Comparison of ENCODE assay signal across 8 cellular contexts in the genomic region with DNA sequence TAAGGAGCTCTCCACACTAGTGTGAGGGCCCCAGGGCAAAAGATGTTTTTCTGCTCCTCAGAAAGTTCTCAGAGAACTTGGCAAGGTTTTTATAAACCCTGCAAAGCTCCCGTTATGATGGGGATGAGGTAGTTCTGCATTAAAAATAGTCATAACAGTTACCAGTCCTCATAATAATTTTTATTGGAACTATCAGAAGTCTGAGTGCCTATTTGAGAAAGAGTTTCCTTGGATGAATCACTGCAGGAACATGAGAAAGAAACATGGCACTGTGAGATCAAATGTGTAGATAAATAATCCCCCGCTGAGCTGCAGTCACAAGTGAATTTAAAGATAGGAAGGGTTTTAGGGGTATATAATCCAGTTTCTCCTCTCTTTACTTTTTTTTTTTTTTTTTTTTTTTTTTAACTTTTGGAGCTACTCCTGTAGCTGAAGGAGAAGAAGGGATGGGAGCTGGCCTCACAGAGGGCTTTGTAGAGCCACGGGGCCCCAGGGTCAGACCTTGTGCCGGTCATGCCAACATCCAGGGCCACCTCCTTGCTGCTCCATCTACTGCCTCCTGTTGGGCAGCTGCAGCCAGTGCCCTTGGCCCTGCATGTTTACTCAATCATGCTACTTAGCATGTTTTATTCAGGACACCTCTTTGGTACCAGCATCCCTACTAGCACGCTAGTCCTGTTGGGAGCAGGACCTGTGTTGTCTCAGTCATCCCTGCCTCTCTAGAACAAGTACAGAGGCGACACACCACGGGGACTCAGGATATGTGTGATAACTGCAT. TPM values are rescaled to one million over a fixed set of nuclear protein-coding genes. Genes with fewer than 3 reads are reported as not detected.
DNase-seq lines count a peak whose midpoint lies in the region; ATAC-seq and TF ChIP-seq lines count a peak whose summit lies in the region.

No MANE protein-coding gene starts in this region.

- ATAC-seq in heart right ventricle, result no peak
- ATAC-seq in left ventricle myocardium superior, result no peak
- no peak for ATAC-seq in activated T-cell treated with anti-CD3 and anti-CD28 coated beads, Interleukin-2, amount 50 U/mL, for 4 hours
- ATAC-seq in HG03571 (IDR thresholded peaks at IDR 0.05; ENCODE audit: unreplicated experiment), result no peak

- WGBS in heart right ventricle, 2 donors, result 81 to 84% methylated on average over 7 of the region's 7 CpGs

- peaks cover 29 to 81% (median 69%) of the 10 kb centered on the region in 9 donors for H3K4me1 ChIP-seq in heart right ventricle
- H3K4me1 ChIP-seq in uterus, result peaks cover 0 to 29% of the 10 kb centered on the region in 2 donors

- intact Hi-C loops in heart right ventricle (cut with DNase I), result loop anchor here in 8 of 10 donors (5.0 to 10.0 kb wide), 5 partner anchors 47 to 122 kb away; no protein-coding TSS in a partner anchor
- intact Hi-C loops in left ventricle myocardium superior (cut with micrococcal nuclease), result loop anchor here (5.0 kb wide), 1 partner anchor 122 kb away; no protein-coding TSS in a partner anchor
- intact Hi-C loops in uterus (cut with DNase I; ENCODE audit: low total_unique reads), result loop anchor here (5.0 kb wide), 1 partner anchor 122 kb away; no protein-coding TSS in a partner anchor

- no peaks in the 10 kb centered on the region for H3K27me3 Mint-ChIP-seq in activated T-cell treated with anti-CD3 and anti-CD28 coated beads, Interleukin-2, amount 50 U/mL, for 4 hours (ENCODE audit: low read depth)

- H3K4me3 ChIP-seq in heart right ventricle, result no peak overlapping the region
- no peak overlapping the region for H3K4me3 ChIP-seq in fibroblast of villous mesenchyme (ENCODE audit: low read depth, low read length)
- no peak overlapping the region for H3K4me3 ChIP-seq in uterus

- TF ChIP-seq POLR2A in uterus (IDR thresholded peaks at IDR 0.05), result no peak

- DNase-seq in heart right ventricle (no peak), left ventricle myocardium superior (no peak), fibroblast of villous mesenchyme (ENCODE audit: low read depth) (peak; percentile 80), uterus (no peak), SHP77 (lab: John Stamatoyannopoulos, UW) (no peak), H4 (ENCODE audit: low spot score) (no peak)
- DNase-seq in activated T-cell treated with anti-CD3 and anti-CD28 coated beads, Interleukin-2, amount 50 U/mL, for 4 hours, result no peak

- peaks cover 0 to 23% (median 0%) of the 10 kb centered on the region in 9 donors for H3K36me3 ChIP-seq in heart right ventricle
- no peaks in the 10 kb centered on the region for H3K36me3 ChIP-seq in uterus

- no peaks in the 10 kb centered on the region for H3K9me3 Mint-ChIP-seq in activated T-cell treated with anti-CD3 and anti-CD28 coated beads, Interleukin-2, amount 50 U/mL, for 4 hours

- H3K27me3 ChIP-seq in heart right ventricle (no peaks in the 10 kb centered on the region), uterus (no peaks in the 10 kb centered on the region)

- peaks cover 94% of the 10 kb centered on the region for H3K4me1 Mint-ChIP-seq in activated T-cell treated with anti-CD3 and anti-CD28 coated beads, Interleukin-2, amount 50 U/mL, for 4 hours (ENCODE audit: low read depth)

- H3K36me3 Mint-ChIP-seq in activated T-cell treated with anti-CD3 and anti-CD28 coated beads, Interleukin-2, amount 50 U/mL, for 4 hours (ENCODE audit: insufficient read depth), result peaks cover 44% of the 10 kb centered on the region

- no peak for TF ChIP-seq CTCF in heart right ventricle (IDR thresholded peaks at IDR 0.05)
- no peak for TF ChIP-seq CTCF in fibroblast of villous mesenchyme (IDR thresholded peaks at IDR 0.05; ENCODE audit: insufficient read depth, low read depth, low read length)
- no peak for TF ChIP-seq CTCF in uterus (IDR thresholded peaks at IDR 0.05)

- peak overlapping the region in 6 of 10 donors; percentile 48 to 84 (median 66) for H3K27ac ChIP-seq in heart right ventricle
- H3K27ac ChIP-seq in uterus, result peak overlapping the region; percentile 68 to 87

- H3K9me3 ChIP-seq in heart right ventricle, result no peaks in the 10 kb centered on the region
- H3K9me3 ChIP-seq in uterus, result no peaks in the 10 kb centered on the region

- H3K4me3 Mint-ChIP-seq in activated T-cell treated with anti-CD3 and anti-CD28 coated beads, Interleukin-2, amount 50 U/mL, for 4 hours, result peak overlapping the region; percentile 50

RNA-seq across cellular contexts. Expression of gene EVL, which starts 39.5 kb away (rescaled TPM):
- total RNA-seq in heart right ventricle, result 10 to 100 TPM; 32.2 to 79.4 (median 50.7) TPM
- polyA plus RNA-seq in heart right ventricle, result 10 to 100 TPM; 26.0 to 47.5 TPM
- total RNA-seq in left ventricle myocardium superior, result 54.4 TPM
- total RNA-seq in activated T-cell treated with anti-CD3 and anti-CD28 coated beads, Interleukin-2, amount 50 U/mL, for 4 hours, result 100 to 1,000 TPM in 2 of 3 donors, 10 to 100 TPM in 1; 79.4 to 112 (median 107) TPM
- 5.2 and 9.7 TPM in 2 replicates for total RNA-seq in fibroblast of villous mesenchyme
- 100 to 1,000 TPM in 1 of 4 donors, 10 to 100 TPM in 3; 22.1 to 133 (median 67.5) TPM for total RNA-seq in uterus
- 13.0 and 13.1 TPM in 2 replicates for total RNA-seq in H4 (2014; rRNA removed; shearing (Covaris generic))

RNA-seq across cellular contexts. Expression of gene DEGS2, which starts 54.7 kb away (rescaled TPM):
- under 1 TPM in 4 of 10 donors, not detected in 6; 0.04 to 0.20 (median 0.10) TPM for total RNA-seq in heart right ventricle
- under 1 TPM in 1 of 2 donors, not detected in 1; 0.10 TPM for polyA plus RNA-seq in heart right ventricle
- total RNA-seq in left ventricle myocardium superior, result not detected
- under 1 TPM; 0.19 to 0.40 (median 0.40) TPM for total RNA-seq in activated T-cell treated with anti-CD3 and anti-CD28 coated beads, Interleukin-2, amount 50 U/mL, for 4 hours
- not detected in 2 replicates for total RNA-seq in fibroblast of villous mesenchyme
- total RNA-seq in uterus, result 10 to 100 TPM in 1 of 4 donors, 1 to 10 TPM in 2, under 1 TPM in 1; 0.88 to 26.6 (median 1.5) TPM
- total RNA-seq in H4 (2014; rRNA removed; shearing (Covaris generic)), result 0.02 and 0.27 TPM in 2 replicates
